1 cellular context compared by ENCODE assay signal in genomic region chr2:173090973-173091660, GRCh38.
A peak's percentile ranks its signal among the peaks of the same experiment; 100 is the strongest.
TF ChIP-seq lines count a peak whose summit lies in the region.

No MANE protein-coding gene starts in this region.

TF ChIP-seq in K562, 482 proteins besides CTCF, POLR2A, EP300 and RAD21 (continued from another document and continues in another):
- no peak; the same call in 1 of the 2 replicates for TF ChIP-seq JUND (IDR thresholded peaks at IDR 0.05; ENCODE audit: borderline replicate concordance, low read depth, low read length)
- TF ChIP-seq JUND (tag; IDR thresholded peaks at IDR 0.05; ENCODE audit: borderline replicate concordance, low read depth, low read length): peak; percentile 27; the same call in 1 of the 3 replicates
- no peak for TF ChIP-seq FOXO4 (CRISPR knock-in tag; IDR thresholded peaks at IDR 0.05)
- no peak for TF ChIP-seq BRF2 (IDR thresholded peaks at IDR 0.05; ENCODE audit: borderline replicate concordance, insufficient read depth, insufficient read length)
- TF ChIP-seq SIRT6 (IDR thresholded peaks at IDR 0.05; ENCODE audit: low read depth, low read length): no peak
- TF ChIP-seq RFX5 (IDR thresholded peaks at IDR 0.05; ENCODE audit: low read depth, low read length): no peak
- TF ChIP-seq SOX6 (IDR thresholded peaks at IDR 0.05): no peak
- TF ChIP-seq ARID2 (IDR thresholded peaks at IDR 0.05): peak; percentile 14; the same call in 1 of the 2 replicates
- TF ChIP-seq ZNF445 (CRISPR knock-in tag; IDR thresholded peaks at IDR 0.05; ENCODE audit: low read depth): no peak
- no peak for TF ChIP-seq HMG20B (CRISPR knock-in tag; IDR thresholded peaks at IDR 0.05)
- no peak for TF ChIP-seq HEY1 (CRISPR knock-in tag; IDR thresholded peaks at IDR 0.05; ENCODE audit: borderline replicate concordance)
- peak; percentile 74 for TF ChIP-seq ADNP (tag; IDR thresholded peaks at IDR 0.05)
- TF ChIP-seq PBX2 (CRISPR knock-in tag; IDR thresholded peaks at IDR 0.05; ENCODE audit: low read depth): no peak
- TF ChIP-seq PBX2 (tag; conservative IDR thresholded peaks at IDR 0.05; ENCODE audit: low read depth): no peak; the same call in none of the 2 replicates
- no peak for TF ChIP-seq ZZZ3 (IDR thresholded peaks at IDR 0.05)
- TF ChIP-seq GTF2B (IDR thresholded peaks at IDR 0.05; ENCODE audit: extremely low read depth, insufficient read length): no peak
- no peak for TF ChIP-seq CBFA2T2 (conservative IDR thresholded peaks at IDR 0.05)
- TF ChIP-seq RBFOX2 (IDR thresholded peaks at IDR 0.05; ENCODE audit: low read depth, low read length): 0 out of 2 replicates have a peak, but pooled peaks have one; percentile 16
- TF ChIP-seq ZC3H4 (CRISPR knock-in tag; IDR thresholded peaks at IDR 0.05; ENCODE audit: borderline replicate concordance): no peak
- peak; percentile 56; the same call in 1 of the 2 replicates for TF ChIP-seq ZFX (CRISPR knock-in tag; IDR thresholded peaks at IDR 0.05)
- TF ChIP-seq ZNF23 (CRISPR knock-in tag; IDR thresholded peaks at IDR 0.05): no peak
- no peak for TF ChIP-seq MYNN (IDR thresholded peaks at IDR 0.05)
- TF ChIP-seq MYNN (CRISPR knock-in tag; IDR thresholded peaks at IDR 0.05): no peak
- 0 out of 2 replicates have a peak, but pooled peaks have one; percentile 31 for TF ChIP-seq SMAD3 (CRISPR knock-in tag; conservative IDR thresholded peaks at IDR 0.05)
- 0 out of 4 replicates have a peak, but pooled peaks of 1 of the 2 experiments have one; percentile 36 for TF ChIP-seq ZMIZ1 (IDR thresholded peaks at IDR 0.05; ENCODE audit: low read depth in 2 of 2, low read length in 2 of 2)
- TF ChIP-seq ZNF507 (tag; conservative IDR thresholded peaks at IDR 0.05): no peak
- peak; percentile 55; the same call in 1 of the 2 replicates for TF ChIP-seq L3MBTL2 (IDR thresholded peaks at IDR 0.05)
- peak; percentile 34 for TF ChIP-seq TAF9B (IDR thresholded peaks at IDR 0.05; ENCODE audit: partially characterized antibody)
- no peak for TF ChIP-seq TEAD1 (CRISPR knock-in tag; IDR thresholded peaks at IDR 0.05)
- no peak for TF ChIP-seq XRCC4 (IDR thresholded peaks at IDR 0.05; ENCODE audit: extremely low read depth, insufficient read depth, insufficient read length)
- TF ChIP-seq CHAMP1 (IDR thresholded peaks at IDR 0.05): no peak
- peak; percentile 100 for TF ChIP-seq C11orf30 (IDR thresholded peaks at IDR 0.05; ENCODE audit: low read depth)
- no peak for TF ChIP-seq MBD2 (IDR thresholded peaks at IDR 0.05; ENCODE audit: borderline replicate concordance, low read depth)
- TF ChIP-seq ZNF140 (CRISPR knock-in tag; IDR thresholded peaks at IDR 0.05): no peak
- TF ChIP-seq SAP30 (IDR thresholded peaks at IDR 0.05; ENCODE audit: borderline replicate concordance, insufficient read depth, low read depth, low read length, poor library complexity, severe bottlenecking): no peak
- TF ChIP-seq ZNF780A (CRISPR knock-in tag; IDR thresholded peaks at IDR 0.05): no peak
- no peak for TF ChIP-seq POLR2H (tag; IDR thresholded peaks at IDR 0.05; ENCODE audit: low read depth)
- TF ChIP-seq FOXP4 (CRISPR knock-in tag; IDR thresholded peaks at IDR 0.05; ENCODE audit: borderline replicate concordance): no peak
- no peak for TF ChIP-seq WHSC1 (IDR thresholded peaks at IDR 0.05; ENCODE audit: low read length)
- no peak for TF ChIP-seq CUX1 (CRISPR knock-in tag; IDR thresholded peaks at IDR 0.05)
- TF ChIP-seq ATF3 (IDR thresholded peaks at IDR 0.05): no peak
- TF ChIP-seq ATF3 (CRISPR knock-in tag; conservative IDR thresholded peaks at IDR 0.05): no peak
- no peak for TF ChIP-seq ZBTB7A (IDR thresholded peaks at IDR 0.05; ENCODE audit: borderline replicate concordance, control insufficient read depth, low read depth, low read length)
- no peak for TF ChIP-seq TOE1 (IDR thresholded peaks at IDR 0.05; ENCODE audit: borderline replicate concordance)
- TF ChIP-seq TOE1 (CRISPR knock-in tag; IDR thresholded peaks at IDR 0.05; ENCODE audit: borderline replicate concordance, low read depth): no peak
